In genomic region chr9:109312783-109313182, GRCh38 we compare ENCODE assay signal across 2 cellular contexts.
TF ChIP-seq lines count a peak whose summit lies in the region.

No MANE protein-coding gene starts in this region.

TF ChIP-seq in GM23338, 12 proteins besides CTCF, POLR2A, EP300 and RAD21 (continued from another document):
- TF ChIP-seq, protein P1, sequence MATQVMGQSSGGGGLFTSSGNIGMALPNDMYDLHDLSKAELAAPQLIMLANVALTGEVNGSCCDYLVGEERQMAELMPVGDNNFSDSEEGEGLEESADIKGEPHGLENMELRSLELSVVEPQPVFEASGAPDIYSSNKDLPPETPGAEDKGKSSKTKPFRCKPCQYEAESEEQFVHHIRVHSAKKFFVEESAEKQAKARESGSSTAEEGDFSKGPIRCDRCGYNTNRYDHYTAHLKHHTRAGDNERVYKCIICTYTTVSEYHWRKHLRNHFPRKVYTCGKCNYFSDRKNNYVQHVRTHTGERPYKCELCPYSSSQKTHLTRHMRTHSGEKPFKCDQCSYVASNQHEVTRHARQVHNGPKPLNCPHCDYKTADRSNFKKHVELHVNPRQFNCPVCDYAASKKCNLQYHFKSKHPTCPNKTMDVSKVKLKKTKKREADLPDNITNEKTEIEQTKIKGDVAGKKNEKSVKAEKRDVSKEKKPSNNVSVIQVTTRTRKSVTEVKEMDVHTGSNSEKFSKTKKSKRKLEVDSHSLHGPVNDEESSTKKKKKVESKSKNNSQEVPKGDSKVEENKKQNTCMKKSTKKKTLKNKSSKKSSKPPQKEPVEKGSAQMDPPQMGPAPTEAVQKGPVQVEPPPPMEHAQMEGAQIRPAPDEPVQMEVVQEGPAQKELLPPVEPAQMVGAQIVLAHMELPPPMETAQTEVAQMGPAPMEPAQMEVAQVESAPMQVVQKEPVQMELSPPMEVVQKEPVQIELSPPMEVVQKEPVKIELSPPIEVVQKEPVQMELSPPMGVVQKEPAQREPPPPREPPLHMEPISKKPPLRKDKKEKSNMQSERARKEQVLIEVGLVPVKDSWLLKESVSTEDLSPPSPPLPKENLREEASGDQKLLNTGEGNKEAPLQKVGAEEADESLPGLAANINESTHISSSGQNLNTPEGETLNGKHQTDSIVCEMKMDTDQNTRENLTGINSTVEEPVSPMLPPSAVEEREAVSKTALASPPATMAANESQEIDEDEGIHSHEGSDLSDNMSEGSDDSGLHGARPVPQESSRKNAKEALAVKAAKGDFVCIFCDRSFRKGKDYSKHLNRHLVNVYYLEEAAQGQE (IDR thresholded peaks at IDR 0.05; ENCODE audit: unreplicated experiment): no peak
- TF ChIP-seq CREB1 (CRISPR knock-in tag; IDR thresholded peaks at IDR 0.05; ENCODE audit: low read depth) (no peak), STAT1 (IDR thresholded peaks at IDR 0.05; ENCODE audit: unreplicated experiment) (no peak), EZH2 (IDR thresholded peaks at IDR 0.05; ENCODE audit: low read depth, unreplicated experiment) (no peak), POLR2AphosphoS5 (IDR thresholded peaks at IDR 0.05; ENCODE audit: low read depth) (no peak), ZNF114 (CRISPR knock-in tag; IDR thresholded peaks at IDR 0.05) (no peak), JUNB (IDR thresholded peaks at IDR 0.05; ENCODE audit: unreplicated experiment) (no peak)
- TF ChIP-seq, protein P2, sequence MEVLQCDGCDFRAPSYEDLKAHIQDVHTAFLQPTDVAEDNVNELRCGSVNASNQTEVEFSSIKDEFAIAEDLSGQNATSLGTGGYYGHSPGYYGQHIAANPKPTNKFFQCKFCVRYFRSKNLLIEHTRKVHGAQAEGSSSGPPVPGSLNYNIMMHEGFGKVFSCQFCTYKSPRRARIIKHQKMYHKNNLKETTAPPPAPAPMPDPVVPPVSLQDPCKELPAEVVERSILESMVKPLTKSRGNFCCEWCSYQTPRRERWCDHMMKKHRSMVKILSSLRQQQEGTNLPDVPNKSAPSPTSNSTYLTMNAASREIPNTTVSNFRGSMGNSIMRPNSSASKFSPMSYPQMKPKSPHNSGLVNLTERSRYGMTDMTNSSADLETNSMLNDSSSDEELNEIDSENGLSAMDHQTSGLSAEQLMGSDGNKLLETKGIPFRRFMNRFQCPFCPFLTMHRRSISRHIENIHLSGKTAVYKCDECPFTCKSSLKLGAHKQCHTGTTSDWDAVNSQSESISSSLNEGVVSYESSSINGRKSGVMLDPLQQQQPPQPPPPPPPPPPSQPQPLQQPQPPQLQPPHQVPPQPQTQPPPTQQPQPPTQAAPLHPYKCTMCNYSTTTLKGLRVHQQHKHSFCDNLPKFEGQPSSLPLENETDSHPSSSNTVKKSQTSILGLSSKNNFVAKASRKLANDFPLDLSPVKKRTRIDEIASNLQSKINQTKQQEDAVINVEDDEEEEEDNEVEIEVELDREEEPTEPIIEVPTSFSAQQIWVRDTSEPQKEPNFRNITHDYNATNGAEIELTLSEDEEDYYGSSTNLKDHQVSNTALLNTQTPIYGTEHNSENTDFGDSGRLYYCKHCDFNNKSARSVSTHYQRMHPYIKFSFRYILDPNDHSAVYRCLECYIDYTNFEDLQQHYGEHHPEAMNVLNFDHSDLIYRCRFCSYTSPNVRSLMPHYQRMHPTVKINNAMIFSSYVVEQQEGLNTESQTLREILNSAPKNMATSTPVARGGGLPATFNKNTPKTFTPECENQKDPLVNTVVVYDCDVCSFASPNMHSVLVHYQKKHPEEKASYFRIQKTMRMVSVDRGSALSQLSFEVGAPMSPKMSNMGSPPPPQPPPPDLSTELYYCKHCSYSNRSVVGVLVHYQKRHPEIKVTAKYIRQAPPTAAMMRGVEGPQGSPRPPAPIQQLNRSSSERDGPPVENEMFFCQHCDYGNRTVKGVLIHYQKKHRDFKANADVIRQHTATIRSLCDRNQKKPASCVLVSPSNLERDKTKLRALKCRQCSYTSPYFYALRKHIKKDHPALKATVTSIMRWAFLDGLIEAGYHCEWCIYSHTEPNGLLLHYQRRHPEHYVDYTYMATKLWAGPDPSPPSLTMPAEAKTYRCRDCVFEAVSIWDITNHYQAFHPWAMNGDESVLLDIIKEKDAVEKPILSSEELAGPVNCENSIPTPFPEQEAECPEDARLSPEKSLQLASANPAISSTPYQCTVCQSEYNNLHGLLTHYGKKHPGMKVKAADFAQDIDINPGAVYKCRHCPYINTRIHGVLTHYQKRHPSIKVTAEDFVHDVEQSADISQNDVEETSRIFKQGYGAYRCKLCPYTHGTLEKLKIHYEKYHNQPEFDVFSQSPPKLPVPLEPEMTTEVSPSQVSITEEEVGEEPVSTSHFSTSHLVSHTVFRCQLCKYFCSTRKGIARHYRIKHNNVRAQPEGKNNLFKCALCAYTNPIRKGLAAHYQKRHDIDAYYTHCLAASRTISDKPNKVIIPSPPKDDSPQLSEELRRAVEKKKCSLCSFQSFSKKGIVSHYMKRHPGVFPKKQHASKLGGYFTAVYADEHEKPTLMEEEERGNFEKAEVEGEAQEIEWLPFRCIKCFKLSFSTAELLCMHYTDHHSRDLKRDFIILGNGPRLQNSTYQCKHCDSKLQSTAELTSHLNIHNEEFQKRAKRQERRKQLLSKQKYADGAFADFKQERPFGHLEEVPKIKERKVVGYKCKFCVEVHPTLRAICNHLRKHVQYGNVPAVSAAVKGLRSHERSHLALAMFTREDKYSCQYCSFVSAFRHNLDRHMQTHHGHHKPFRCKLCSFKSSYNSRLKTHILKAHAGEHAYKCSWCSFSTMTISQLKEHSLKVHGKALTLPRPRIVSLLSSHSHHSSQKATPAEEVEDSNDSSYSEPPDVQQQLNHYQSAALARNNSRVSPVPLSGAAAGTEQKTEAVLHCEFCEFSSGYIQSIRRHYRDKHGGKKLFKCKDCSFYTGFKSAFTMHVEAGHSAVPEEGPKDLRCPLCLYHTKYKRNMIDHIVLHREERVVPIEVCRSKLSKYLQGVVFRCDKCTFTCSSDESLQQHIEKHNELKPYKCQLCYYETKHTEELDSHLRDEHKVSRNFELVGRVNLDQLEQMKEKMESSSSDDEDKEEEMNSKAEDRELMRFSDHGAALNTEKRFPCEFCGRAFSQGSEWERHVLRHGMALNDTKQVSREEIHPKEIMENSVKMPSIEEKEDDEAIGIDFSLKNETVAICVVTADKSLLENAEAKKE (CRISPR knock-in tag; IDR thresholded peaks at IDR 0.05): no peak

TF ChIP-seq in neural cell, 6 proteins besides CTCF, POLR2A, EP300 and RAD21 (continued from another document):
- TF ChIP-seq, protein P1 (IDR thresholded peaks at IDR 0.05; ENCODE audit: borderline replicate concordance): no peak
TF ChIP-seq in neural cell: peak in this region for 0.
